ENCODE assay signal across 8 cellular contexts in genomic region chr10:80158598-80159127, GRCh38. TPM values are rescaled to one million over a fixed set of nuclear protein-coding genes. Genes with fewer than 3 reads are reported as not detected.
A peak's percentile ranks its signal among the peaks of the same experiment; 100 is the strongest.
DNase-seq lines count a peak whose midpoint lies in the region; ATAC-seq, FAIRE-seq and TF ChIP-seq lines count a peak whose summit lies in the region.

No MANE protein-coding gene starts in this region.

- H3K9ac ChIP-seq in rectal smooth muscle tissue (ENCODE audit: low read length): no peak overlapping the region

- peak overlapping the region; percentile 65 for H3K27ac Mint-ChIP-seq in activated T-helper 17 cell treated with anti-CD3 and anti-CD28 coated beads, Interleukin-2, amount 50 U/mL, for 72 hours

- DNase-seq in AG09319 (ENCODE audit: extremely low read depth, low read depth): peak; percentile 96
- peak; percentile 95 for DNase-seq in HTR-8/SVneo (ENCODE audit: insufficient read length, low spot score)
- DNase-seq in head of caudate nucleus: peak; percentile 35 to 91 (median 70)
- no peak for DNase-seq in cortex of kidney (lab: John Stamatoyannopoulos, UW)
- DNase-seq in activated gamma-delta T cell (lab: John Stamatoyannopoulos, UW): no peak

- H3K27me3 Mint-ChIP-seq in activated T-helper 17 cell treated with anti-CD3 and anti-CD28 coated beads, Interleukin-2, amount 50 U/mL, for 72 hours: no peaks in the 10 kb centered on the region

- H3K4me3 Mint-ChIP-seq in activated T-helper 17 cell treated with anti-CD3 and anti-CD28 coated beads, Interleukin-2, amount 50 U/mL, for 72 hours: peak overlapping the region; percentile 32

- peak; percentile 33 for ATAC-seq in activated T-helper 17 cell treated with anti-CD3 and anti-CD28 coated beads, Interleukin-2, amount 50 U/mL, for 72 hours (replicated peaks)
- ATAC-seq in GM18867 (IDR thresholded peaks at IDR 0.05; ENCODE audit: unreplicated experiment): no peak

- intact Hi-C loops in head of caudate nucleus (cut with DNase I): loop anchor here (10.0 kb wide), 1 partner anchor 46 kb away; the partner anchor contains the start of gene ANXA11

- peak overlapping the region; percentile 14 for H3K4me3 ChIP-seq in rectal smooth muscle tissue (ENCODE audit: low read length)

- peaks cover 33% of the 10 kb centered on the region for H3K4me1 Mint-ChIP-seq in activated T-helper 17 cell treated with anti-CD3 and anti-CD28 coated beads, Interleukin-2, amount 50 U/mL, for 72 hours

- H3K27me3 ChIP-seq in rectal smooth muscle tissue (ENCODE audit: control insufficient read depth, insufficient read depth, low read length): no peaks in the 10 kb centered on the region

- H3K9me3 Mint-ChIP-seq in activated T-helper 17 cell treated with anti-CD3 and anti-CD28 coated beads, Interleukin-2, amount 50 U/mL, for 72 hours: no peaks in the 10 kb centered on the region

- FAIRE-seq in HTR-8/SVneo (lab: Jason Lieb, UNC): peak; percentile 86

- peaks cover 28% of the 10 kb centered on the region for H3K4me1 ChIP-seq in rectal smooth muscle tissue (ENCODE audit: control insufficient read depth, insufficient read depth, low read length)

- no peak for TF ChIP-seq CTCF in AG09319 (IDR thresholded peaks at IDR 0.05; ENCODE audit: low read depth, low read length)

- H3K36me3 ChIP-seq in rectal smooth muscle tissue (ENCODE audit: control insufficient read depth, insufficient read depth, low read length): peaks cover 39% of the 10 kb centered on the region

- H3K36me3 Mint-ChIP-seq in activated T-helper 17 cell treated with anti-CD3 and anti-CD28 coated beads, Interleukin-2, amount 50 U/mL, for 72 hours (ENCODE audit: low read depth): peaks cover 100% of the 10 kb centered on the region

- H3K27ac ChIP-seq in rectal smooth muscle tissue (ENCODE audit: low read depth, low read length): peak overlapping the region; percentile 58

RNA-seq across cellular contexts. Expression of gene PLAC9, which starts 26.1 kb away (rescaled TPM):
- not detected for total RNA-seq in activated T-helper 17 cell treated with anti-CD3 and anti-CD28 coated beads, Interleukin-2, amount 50 U/mL, for 72 hours

RNA-seq across cellular contexts. Expression of gene ANXA11, which starts 46.7 kb away (rescaled TPM):
- 100 to 1,000 TPM; 184 to 275 TPM for total RNA-seq in activated T-helper 17 cell treated with anti-CD3 and anti-CD28 coated beads, Interleukin-2, amount 50 U/mL, for 72 hours

Comparison
In these comparisons a context has a peak if more than half of its experiments do, and no peak if none do; other contexts are left out.
1. DNase-seq: peak in AG09319 (single experiment), HTR-8/SVneo (single experiment) and head of caudate nucleus (42 of 42); none in cortex of kidney (single experiment) and activated gamma-delta T cell (single experiment).